Comparison of ENCODE assay signal across 28 cellular contexts in the genomic region with DNA sequence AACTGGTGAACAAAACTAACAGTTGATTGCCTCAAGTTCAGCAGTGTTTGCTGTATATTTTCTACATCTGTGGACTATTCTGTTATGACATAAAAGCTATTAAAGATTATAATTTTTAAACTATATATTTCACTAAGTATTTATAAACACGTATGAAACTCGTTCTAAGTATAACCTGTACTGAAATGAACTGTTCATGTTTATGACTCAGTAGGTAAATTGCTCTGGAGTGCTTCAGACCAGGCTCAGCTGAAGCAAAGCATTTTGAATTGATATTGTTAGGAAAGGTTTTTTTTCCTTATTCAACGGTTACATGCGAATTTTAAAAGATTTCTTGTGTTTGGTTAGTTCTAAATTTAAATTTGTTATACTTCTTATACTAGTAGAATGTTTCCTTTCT.
DNase-seq lines count a peak whose midpoint lies in the region; ATAC-seq, FAIRE-seq and TF ChIP-seq lines count a peak whose summit lies in the region.
"Had no signal": no experiment of that assay in that cellular context is flagged by ENCODE, and none has a peak within 500 bp of the region (broad histone marks: within the 10 kb centered on the region; RNA-seq: fewer than 3 reads in every experiment).

No MANE protein-coding gene starts in this region.

- H3K36me3 ChIP-seq in HUES6 (ENCODE audit: control insufficient read depth, insufficient read depth, low read length), result peaks cover 14% of the 10 kb centered on the region; the same call in 1 of the 2 replicates
- H3K36me3 ChIP-seq in pancreas, result no peaks in the 10 kb centered on the region
- H3K36me3 ChIP-seq in vagina, result no peaks in the 10 kb centered on the region
- no peaks in the 10 kb centered on the region for H3K36me3 ChIP-seq in CD8-positive, alpha-beta T cell (ENCODE audit: insufficient read depth, low read length)
- H3K36me3 ChIP-seq: neural progenitor cell had no signal

- H3K4me3 Mint-ChIP-seq in CD8-positive, alpha-beta T cell, result no peak overlapping the region
- H3K4me3 Mint-ChIP-seq: activated CD4-positive, alpha-beta T cell treated with anti-CD3 and anti-CD28 coated beads, Interleukin-2, amount 10 ng/mL, durations not matched to agents 24 days and 14 days; CD14-positive monocyte; H9; neural progenitor cell; stimulated activated memory B cell treated with anti-CD40 and anti-IgM and Interleukin-4, amounts not matched to agents 10 μg/mL and 1 μg/mL and 100 μg/mL, for 72 hours; WTC11 had no signal

- FAIRE-seq in A549 (lab: Jason Lieb, UNC), result no peak
- FAIRE-seq in pancreas (lab: Jason Lieb, UNC), result peak; percentile 75

- no peak for TF ChIP-seq POLR2A in A549 (IDR thresholded peaks at IDR 0.05; ENCODE audit: low read length)
- no peak for TF ChIP-seq POLR2A in vagina (IDR thresholded peaks at IDR 0.05)

- POLR2A ChIA-PET in A549 (lab: Yijun Ruan, JAX), result interaction anchor here (1.1 to 1.4 kb wide), 2 partner anchors 118 to 822 kb away, joined by 3 read pairs; partner anchors contain the start of gene ZFP36L1
- POLR2A ChIA-PET in CD8-positive, alpha-beta T cell (lab: Charles Lee), result no interaction called here

- peaks cover 24% of the 10 kb centered on the region for H3K36me3 Mint-ChIP-seq in CD8-positive, alpha-beta T cell

- CTCF ChIA-PET in A549 (lab: Yijun Ruan, JAX), result no interaction called here
- CTCF ChIA-PET in CD8-positive, alpha-beta T cell (lab: Charles Lee), result interaction anchor here (0.5 to 1.2 kb wide), 2 partner anchors 873 to 1754 kb away, joined by 3 to 4 read pairs; no protein-coding TSS in a partner anchor

- no peak for TF ChIP-seq EP300 in A549 (IDR thresholded peaks at IDR 0.05)

- no peak overlapping the region for H3K27ac Mint-ChIP-seq in CD8-positive, alpha-beta T cell
- H3K27ac Mint-ChIP-seq: activated CD4-positive, alpha-beta T cell treated with anti-CD3 and anti-CD28 coated beads, Interleukin-2, amount 10 ng/mL, durations not matched to agents 24 days and 14 days; activated naive CD4-positive, alpha-beta T cell treated with anti-CD3 and anti-CD28 coated beads, Interleukin-2, amount 50 U/mL, for 72 hours; CD14-positive monocyte; neural progenitor cell; stimulated activated memory B cell treated with anti-CD40 and anti-IgM and Interleukin-4, amounts not matched to agents 10 μg/mL and 1 μg/mL and 100 μg/mL, for 72 hours; WTC11 had no signal

- no peaks in the 10 kb centered on the region for H3K27me3 Mint-ChIP-seq in CD8-positive, alpha-beta T cell (ENCODE audit: low read depth)
- H3K27me3 Mint-ChIP-seq: activated CD4-positive, alpha-beta T cell treated with anti-CD3 and anti-CD28 coated beads, Interleukin-2, amount 10 ng/mL, durations not matched to agents 24 days and 14 days; stimulated activated memory B cell treated with anti-CD40 and anti-IgM and Interleukin-4, amounts not matched to agents 10 μg/mL and 1 μg/mL and 100 μg/mL, for 72 hours had no signal

- no peak overlapping the region for H3K4me3 ChIP-seq in A549
- H3K4me3 ChIP-seq in HUES6 (ENCODE audit: low read depth, low read length), result no peak overlapping the region
- H3K4me3 ChIP-seq in pancreas, result no peak overlapping the region
- no peak overlapping the region for H3K4me3 ChIP-seq in vagina
- H3K4me3 ChIP-seq in CD8-positive, alpha-beta T cell (ENCODE audit: low read depth, low read length), result no peak overlapping the region
- H3K4me3 ChIP-seq: dorsolateral prefrontal cortex, neural progenitor cell had no signal

- 30% methylated on average over 4 of the region's 4 CpGs for WGBS in A549 (ENCODE audit: missing lambda C conversion rate)
- WGBS in pancreas, 2 donors, result 91 to 96% methylated on average over 4 of the region's 4 CpGs

- DNase-seq in A549 (ENCODE audit: low read depth in 1 of 2, low spot score in 1 of 2) (no peak), epithelial cell of prostate (ENCODE audit: low read depth, low spot score) (no peak), pancreas (no peak), vagina (ENCODE audit: extremely low spot score in 2 of 2) (no peak)
- DNase-seq in CD8-positive, alpha-beta T cell, result no peak
- DNase-seq: activated CD4-positive, alpha-beta T cell treated with anti-CD3 and anti-CD28 coated beads, Interleukin-2, amount 10 ng/mL, durations not matched to agents 24 days and 14 days; activated CD8-positive, alpha-beta memory T cell treated with anti-CD3 and anti-CD28 coated beads for 24 hours; activated effector memory CD4-positive, alpha-beta T cell treated with Interleukin-2 at 50 U/mL for 16 hours; activated T-cell treated with anti-CD3 and anti-CD28 coated beads for 4 hours; dorsolateral prefrontal cortex; GDM1; H9; hippocampal formation; mesenchymal stem cell; NCI-H1436; NCI-H774; stimulated activated CD4-positive, alpha-beta T cell treated with anti-CD3 and anti-CD28 coated beads, Interleukin-15, amount 100 ng/mL, for 24 hours; substantia nigra; T-helper 1 cell had no signal

- H3K27me3 ChIP-seq in HUES6 (ENCODE audit: control insufficient read depth, insufficient read depth, low read length) (no peaks in the 10 kb centered on the region), pancreas (no peaks in the 10 kb centered on the region), vagina (no peaks in the 10 kb centered on the region)
- H3K27me3 ChIP-seq in CD8-positive, alpha-beta T cell (ENCODE audit: insufficient read depth, low read length), result no peaks in the 10 kb centered on the region
- H3K27me3 ChIP-seq: dorsolateral prefrontal cortex, neural progenitor cell had no signal

- no peak for ATAC-seq in A549
- no peak for ATAC-seq in pancreas
- no peak for ATAC-seq in SK-N-SH treated with all-trans-retinoic acid at 6 μM for 48 hours
- no peak for ATAC-seq in HG02885 (IDR thresholded peaks at IDR 0.05; ENCODE audit: poor library complexity, unreplicated experiment)
- no peak for ATAC-seq in CD8-positive, alpha-beta T cell
- ATAC-seq: activated naive CD4-positive, alpha-beta T cell treated with anti-CD3 and anti-CD28 coated beads, Interleukin-2, amount 50 U/mL, for 72 hours; left lobe of liver; stimulated activated memory B cell treated with anti-CD40 and anti-IgM and Interleukin-4, amounts not matched to agents 10 μg/mL and 1 μg/mL and 100 μg/mL, for 72 hours; WTC11 had no signal

- no peaks in the 10 kb centered on the region for H3K9me3 ChIP-seq in A549
- peaks cover 30% of the 10 kb centered on the region for H3K9me3 ChIP-seq in HUES6 (ENCODE audit: control insufficient read depth, insufficient read depth, low read depth, low read length)
- H3K9me3 ChIP-seq in pancreas, result no peaks in the 10 kb centered on the region
- H3K9me3 ChIP-seq in vagina, result no peaks in the 10 kb centered on the region
- no peaks in the 10 kb centered on the region for H3K9me3 ChIP-seq in CD8-positive, alpha-beta T cell (ENCODE audit: low read length)

- intact Hi-C loops in pancreas (cut with DNase I), result no loop called here
- intact Hi-C loops in vagina (cut with DNase I), result no loop called here
- intact Hi-C loops in CD8-positive, alpha-beta T cell (cut with DNase I, micrococcal nuclease), result loop anchor here in 1 of 2 experiments (10.0 kb wide), 1 partner anchor 254 kb away; no protein-coding TSS in a partner anchor

- peak overlapping the region; percentile 44 to 49; a peak in 5 of 6 replicates for H3K27ac ChIP-seq in A549
- 0 out of 2 replicates have a peak overlapping the region, but pooled peaks have one; percentile 1 for H3K27ac ChIP-seq in HUES6 (ENCODE audit: low read depth, low read length)
- peak overlapping the region; percentile 14 for H3K27ac ChIP-seq in epithelial cell of prostate
- no peak overlapping the region for H3K27ac ChIP-seq in pancreas
- no peak overlapping the region for H3K27ac ChIP-seq in vagina
- no peak overlapping the region for H3K27ac ChIP-seq in CD8-positive, alpha-beta T cell (ENCODE audit: low read depth, low read length)
- H3K27ac ChIP-seq: dorsolateral prefrontal cortex, neural progenitor cell had no signal

- H3K4me2 ChIP-seq in A549, result peak overlapping the region; percentile 56
- H3K4me2 ChIP-seq: neural progenitor cell had no signal

- no peak for TF ChIP-seq CTCF in A549 (IDR thresholded peaks at IDR 0.05)
- no peak for TF ChIP-seq CTCF in pancreas (IDR thresholded peaks at IDR 0.05)
- no peak for TF ChIP-seq CTCF in vagina (IDR thresholded peaks at IDR 0.05)
- TF ChIP-seq CTCF in CD8-positive, alpha-beta T cell (IDR thresholded peaks at IDR 0.05), result no peak

- no peak overlapping the region for H3K9ac ChIP-seq in HUES6 (ENCODE audit: low read length)
- H3K9ac ChIP-seq: neural progenitor cell had no signal

- H3K4me1 Mint-ChIP-seq in CD8-positive, alpha-beta T cell (ENCODE audit: low read depth), result no peaks in the 10 kb centered on the region
- H3K4me1 Mint-ChIP-seq: activated CD4-positive, alpha-beta T cell treated with anti-CD3 and anti-CD28 coated beads, Interleukin-2, amount 10 ng/mL, durations not matched to agents 24 days and 14 days; neural progenitor cell; stimulated activated memory B cell treated with anti-CD40 and anti-IgM and Interleukin-4, amounts not matched to agents 10 μg/mL and 1 μg/mL and 100 μg/mL, for 72 hours had no signal

- TF ChIP-seq RAD21 in A549 (conservative IDR thresholded peaks at IDR 0.05 in 1 of 2, IDR thresholded peaks at IDR 0.05 in 1 of 2), result no peak

- peaks cover 8% of the 10 kb centered on the region for H3K9me3 Mint-ChIP-seq in CD8-positive, alpha-beta T cell

- H3K4me1 ChIP-seq in A549, result peaks cover 31% of the 10 kb centered on the region
- peaks cover 23% of the 10 kb centered on the region for H3K4me1 ChIP-seq in HUES6 (ENCODE audit: control insufficient read depth, insufficient read depth, low read length)
- H3K4me1 ChIP-seq in pancreas, result peaks cover 0 to 19% (median 7%) of the 10 kb centered on the region in 3 donors
- peaks cover 21% of the 10 kb centered on the region for H3K4me1 ChIP-seq in vagina
- H3K4me1 ChIP-seq in CD8-positive, alpha-beta T cell (ENCODE audit: insufficient read depth, low read length), result no peaks in the 10 kb centered on the region
- H3K4me1 ChIP-seq: neural progenitor cell had no signal

TF ChIP-seq in A549, 52 proteins besides CTCF, POLR2A, EP300 and RAD21 (continues in another document):
- TF ChIP-seq MAZ (IDR thresholded peaks at IDR 0.05; ENCODE audit: borderline replicate concordance, low read depth, low read length), result no peak
- no peak for TF ChIP-seq ZNF302 (CRISPR knock-in tag; IDR thresholded peaks at IDR 0.05)
- no peak for TF ChIP-seq HEYL (CRISPR knock-in tag; IDR thresholded peaks at IDR 0.05)
- TF ChIP-seq PHF8 (IDR thresholded peaks at IDR 0.05; ENCODE audit: borderline replicate concordance, low read depth), result no peak
- TF ChIP-seq MAFK (IDR thresholded peaks at IDR 0.05; ENCODE audit: partially characterized antibody), result no peak
- no peak for TF ChIP-seq GATA3 (IDR thresholded peaks at IDR 0.05; ENCODE audit: borderline replicate concordance)

TF ChIP-seq in SK-N-SH treated with all-trans-retinoic acid at 6 μM for 48 hours, 23 proteins besides CTCF, POLR2A, EP300 and RAD21 (continues in another document):
- no peak for TF ChIP-seq ISL1 (CRISPR knock-in tag; IDR thresholded peaks at IDR 0.05)

Comparison
In these comparisons a context has a peak if more than half of its experiments do, and no peak if none do; other contexts are left out.
1. H3K27ac ChIP-seq: peak in A549 (2 of 2), HUES6 (single experiment) and epithelial cell of prostate (single experiment); none in pancreas (0 of 4), vagina (single experiment) and CD8-positive, alpha-beta T cell (single experiment).